19 cellular contexts compared by ENCODE assay signal in genomic region chr17:74130841-74131240, GRCh38.
A peak's percentile ranks its signal among the peaks of the same experiment; 100 is the strongest.
DNase-seq lines count a peak whose midpoint lies in the region; ATAC-seq, FAIRE-seq and TF ChIP-seq lines count a peak whose summit lies in the region.
"Had no signal": no experiment of that assay in that cellular context is flagged by ENCODE, and none has a peak within 500 bp of the region (broad histone marks: within the 10 kb centered on the region; RNA-seq: fewer than 3 reads in every experiment).

No MANE protein-coding gene starts in this region.

- ATAC-seq in IMR-90 (ENCODE audit: low read depth) (no peak), sciatic nerve (no peak)
- no peak for ATAC-seq in effector memory CD8-positive, alpha-beta T cell (replicated peaks)
- ATAC-seq: A549; CD8-positive, alpha-beta T cell had no signal

- H4K20me1 ChIP-seq in IMR-90 (ENCODE audit: insufficient read depth, low read length) (no peaks in the 10 kb centered on the region), GM23248 (ENCODE audit: insufficient read depth) (no peaks in the 10 kb centered on the region)

- H3K27ac ChIP-seq in IMR-90 (ENCODE audit: insufficient read depth, low read length) (no peak overlapping the region), kidney (ENCODE audit: low read depth in 2 of 2, low read length in 2 of 2) (no peak overlapping the region), GM23248 (no peak overlapping the region)
- H3K27ac ChIP-seq: 22Rv1, A549 had no signal

- H3K4me1 Mint-ChIP-seq in effector memory CD8-positive, alpha-beta T cell (ENCODE audit: low read depth in 2 of 2) = peaks cover 0 to 2% of the 10 kb centered on the region in 2 donors

- H3K9me3 Mint-ChIP-seq in effector memory CD8-positive, alpha-beta T cell = no peaks in the 10 kb centered on the region
- H3K9me3 Mint-ChIP-seq: CD8-positive, alpha-beta T cell had no signal

- H3K4me1 ChIP-seq in IMR-90 (ENCODE audit: control insufficient read depth, insufficient read depth, low read length) (no peaks in the 10 kb centered on the region), kidney (ENCODE audit: control insufficient read depth in 1 of 2, insufficient read depth in 1 of 2, low read depth in 1 of 2, low read length in 2 of 2) (no peaks in the 10 kb centered on the region), GM23248 (ENCODE audit: insufficient read depth) (no peaks in the 10 kb centered on the region)
- H3K4me1 ChIP-seq: A549 had no signal

- no peaks in the 10 kb centered on the region for H3F3A ChIP-seq in GM23248 (ENCODE audit: insufficient read depth)

- no peak overlapping the region for H2AK9ac ChIP-seq in IMR-90 (replicated peaks; ENCODE audit: low read depth, low read length, poor library complexity)

- no peak overlapping the region for H4K8ac ChIP-seq in IMR-90 (ENCODE audit: low read depth in 2 of 2, low read length in 2 of 2)

- no peaks in the 10 kb centered on the region for H3K79me1 ChIP-seq in IMR-90 (ENCODE audit: low read depth in 1 of 2, low read length in 2 of 2)

- CTCF ChIA-PET in IMR-90 (lab: Yijun Ruan, JAX) = no interaction called here

- H4K91ac ChIP-seq in IMR-90 (ENCODE audit: insufficient read depth, low read depth, low read length) = no peak overlapping the region

- H3K14ac ChIP-seq in IMR-90 (replicated peaks; ENCODE audit: low read depth, low read length) = no peak overlapping the region

- H3K36me3 Mint-ChIP-seq in effector memory CD8-positive, alpha-beta T cell (ENCODE audit: insufficient read depth) = peaks cover 1% of the 10 kb centered on the region
- H3K36me3 Mint-ChIP-seq: CD8-positive, alpha-beta T cell had no signal

- TF ChIP-seq POLR2A in IMR-90 (IDR thresholded peaks at IDR 0.05; ENCODE audit: low read depth, low read length) = no peak

- intact Hi-C loops in IMR-90 (cut with micrococcal nuclease) (no loop called here), kidney (cut with DNase I) (no loop called here), sciatic nerve (cut with DNase I) (no loop called here)

- no peak overlapping the region for H3K56ac ChIP-seq in IMR-90 (ENCODE audit: extremely low read depth, insufficient read depth, low read length)

- H2BK5ac ChIP-seq in IMR-90 (ENCODE audit: low read depth, low read length, poor library complexity, severe bottlenecking) = no peak overlapping the region

- H3K9me1 ChIP-seq in IMR-90 (ENCODE audit: insufficient read depth, low read length) = no peaks in the 10 kb centered on the region

- peaks cover 61 to 96% of the 10 kb centered on the region in 2 donors for H3K27me3 Mint-ChIP-seq in effector memory CD8-positive, alpha-beta T cell

- H3K9me3 ChIP-seq in IMR-90 (ENCODE audit: control insufficient read depth, insufficient read depth, low read length) (peaks cover 39% of the 10 kb centered on the region), kidney (ENCODE audit: control insufficient read depth in 1 of 2, low read length in 2 of 2) (no peaks in the 10 kb centered on the region), GM23248 (ENCODE audit: low read depth) (no peaks in the 10 kb centered on the region)

- no peak overlapping the region for H3K27ac Mint-ChIP-seq in effector memory CD8-positive, alpha-beta T cell
- H3K27ac Mint-ChIP-seq: CD8-positive, alpha-beta T cell had no signal

- no peak overlapping the region for H2BK120ac ChIP-seq in IMR-90 (ENCODE audit: low read depth, low read length)

- H3K36me3 ChIP-seq in IMR-90 (ENCODE audit: control insufficient read depth, insufficient read depth, low read length) (no peaks in the 10 kb centered on the region), kidney (ENCODE audit: control insufficient read depth in 1 of 2, insufficient read depth in 2 of 2, low read length in 2 of 2) (no peaks in the 10 kb centered on the region), GM23248 (ENCODE audit: low read depth) (no peaks in the 10 kb centered on the region)

- H3K18ac ChIP-seq in IMR-90 (ENCODE audit: low read depth, low read length) = no peak overlapping the region

- H2AFZ ChIP-seq in IMR-90 (replicated peaks; ENCODE audit: low read length, poor library complexity) (peak overlapping the region; percentile 43), GM23248 (no peak overlapping the region)

- H2AK5ac ChIP-seq in IMR-90 (ENCODE audit: low read depth, low read length) = no peak overlapping the region

- TF ChIP-seq CTCF in IMR-90 (conservative IDR thresholded peaks at IDR 0.05; ENCODE audit: low read depth, low read length) (no peak), kidney (IDR thresholded peaks at IDR 0.05; ENCODE audit: borderline replicate concordance, extremely low read depth, insufficient read depth) (no peak)

- no peak overlapping the region for H3K23ac ChIP-seq in IMR-90 (ENCODE audit: low read depth, low read length)

- H3K4me2 ChIP-seq in IMR-90 (ENCODE audit: low read depth, low read length) (no peak overlapping the region), GM23248 (ENCODE audit: unreplicated experiment) (no peak overlapping the region)
- H3K4me2 ChIP-seq: A549 had no signal

- H4K5ac ChIP-seq in IMR-90 (ENCODE audit: low read depth, low read length) = no peak overlapping the region

- H3K27me3 ChIP-seq in IMR-90 (ENCODE audit: control insufficient read depth, insufficient read depth, low read length) (no peaks in the 10 kb centered on the region), GM23248 (replicated peaks; ENCODE audit: insufficient read depth) (peaks cover 9% of the 10 kb centered on the region; the same call in 1 of the 2 replicates)

- H3K4ac ChIP-seq in IMR-90 (ENCODE audit: low read depth, low read length) = no peak overlapping the region

- H3K79me2 ChIP-seq in GM23248 (ENCODE audit: insufficient read depth) = no peaks in the 10 kb centered on the region

- DNase-seq in activated effector memory CD4-positive, alpha-beta T cell treated with anti-CD3 and anti-CD28 coated beads, Interleukin-2, amount 50 U/mL, for 16 hours = peak; percentile 19
- no peak for DNase-seq in activated effector memory CD4-positive, alpha-beta T cell treated with Interleukin-2 at 50 U/mL for 16 hours
- no peak for DNase-seq in IMR-90
- DNase-seq in kidney = peak; percentile 43
- DNase-seq in sciatic nerve (ENCODE audit: low spot score) = peak; percentile 21
- no peak for DNase-seq in GM23248
- DNase-seq in SW 1271 (lab: John Stamatoyannopoulos, UW) = no peak
- DNase-seq in effector memory CD8-positive, alpha-beta T cell = no peak
- DNase-seq: AML-193; Calu3; CD8-positive, alpha-beta T cell; DMS 273 treated with DMSO at 0.1 percent for 48 hours; GOT3; H7 had no signal

- no peaks in the 10 kb centered on the region for H3K9me2 ChIP-seq in GM23248 (ENCODE audit: insufficient read depth)

- dilution Hi-C loops in IMR-90 (cut with HindIII; ENCODE audit: low sequenced_read_pairs, unreplicated experiment) = no loop called here

- H3K4me3 ChIP-seq in IMR-90 (ENCODE audit: insufficient read depth, low read depth, low read length) (no peak overlapping the region), kidney (ENCODE audit: low read length in 2 of 2) (no peak overlapping the region), GM23248 (no peak overlapping the region)
- H3K4me3 ChIP-seq: A549 had no signal

- H2BK15ac ChIP-seq in IMR-90 (ENCODE audit: low read depth, low read length) = no peak overlapping the region

- no peak for FAIRE-seq in kidney (lab: Jason Lieb, UNC)
- FAIRE-seq: A549, G401.6, GM12891, GM19239 had no signal

- no peak for TF ChIP-seq RAD21 in IMR-90 (IDR thresholded peaks at IDR 0.05; ENCODE audit: low read length)

- H2BK20ac ChIP-seq in IMR-90 (ENCODE audit: low read depth, low read length) = no peak overlapping the region

- POLR2A ChIA-PET in IMR-90 (lab: Charles Lee; ENCODE audit: unreplicated experiment) = no interaction called here

- in situ Hi-C loops in IMR-90 (cut with MboI; ENCODE audit: low sequenced_read_pairs) = no loop called here
- in situ Hi-C loops in GM23248 (cut with MboI) = no loop called here

- no TSS peak for BruUV-seq in IMR-90 (replicated peaks; lab: Mats Ljungman, UMichigan)

- no peak overlapping the region for H3K4me3 Mint-ChIP-seq in effector memory CD8-positive, alpha-beta T cell
- H3K4me3 Mint-ChIP-seq: CD8-positive, alpha-beta T cell had no signal

- H3K9ac ChIP-seq in IMR-90 (ENCODE audit: low read depth, low read length) (no peak overlapping the region), kidney (ENCODE audit: low read length in 2 of 2) (no peak overlapping the region), GM23248 (no peak overlapping the region)

- WGBS in IMR-90 (ENCODE audit: extremely low coverage in 2 of 2, insufficient read length in 1 of 2), 2 experiments = 61% methylated on average over 3 of the region's 8 CpGs; no CpG with 5 or more reads in 1 of the 2 experiments
- 23 to 24% methylated on average over 8 of the region's 8 CpGs for WGBS in GM23248 (ENCODE audit: low coverage in 1 of 2, low lambda C conversion rate in 2 of 2, missing lambda C conversion rate in 2 of 2), 2 experiments

TF ChIP-seq in IMR-90, 13 proteins besides CTCF, POLR2A, EP300 and RAD21:
- TF ChIP-seq MXI1 (IDR thresholded peaks at IDR 0.05; ENCODE audit: borderline replicate concordance, low read depth, low read length) (no peak), MAFK (IDR thresholded peaks at IDR 0.05; ENCODE audit: low read depth, low read length) (no peak)

Comparison
In these comparisons a context has a peak if more than half of its experiments do, and no peak if none do; other contexts are left out.
1. DNase-seq: peak in activated effector memory CD4-positive, alpha-beta T cell treated with anti-CD3 and anti-CD28 coated beads, Interleukin-2, amount 50 U/mL, for 16 hours (single experiment), kidney (single experiment) and sciatic nerve (single experiment); none in activated effector memory CD4-positive, alpha-beta T cell treated with Interleukin-2 at 50 U/mL for 16 hours (single experiment), IMR-90 (single experiment), GM23248 (single experiment), SW 1271 (0 of 2) and effector memory CD8-positive, alpha-beta T cell (0 of 3).